ENCODE assay signal across 10 cellular contexts in the genomic region with DNA sequence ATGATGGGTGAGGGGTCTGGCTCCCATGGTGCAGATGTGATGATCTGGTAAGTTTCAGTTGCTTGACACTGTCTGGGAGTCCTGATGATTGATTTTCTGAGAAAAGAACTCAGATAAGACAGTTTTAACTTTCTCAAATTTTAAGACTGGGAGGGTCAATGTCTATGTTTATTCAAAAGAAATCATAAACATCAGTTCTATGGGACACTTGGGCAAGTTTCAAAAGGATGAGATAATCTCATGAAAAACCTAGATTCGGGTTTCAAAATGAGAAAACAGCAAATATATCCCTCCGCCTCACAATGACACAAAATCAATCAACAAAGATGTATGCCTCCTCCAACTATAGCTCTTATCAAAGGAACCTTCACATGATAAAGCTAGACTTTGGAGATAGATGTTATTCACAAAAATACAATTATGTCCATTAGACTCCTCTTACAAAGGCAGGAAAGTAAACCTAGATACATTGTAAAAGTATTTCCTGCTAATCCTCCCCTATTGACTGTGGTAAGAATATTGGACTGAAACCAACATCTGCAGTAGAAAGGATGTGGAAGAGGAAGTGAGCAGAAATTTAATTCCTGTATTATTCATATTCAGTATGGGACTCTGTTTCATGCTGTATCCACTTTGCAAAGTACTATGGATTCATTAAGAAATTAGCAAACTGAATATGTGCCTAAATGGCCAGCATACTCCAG. TPM values are rescaled to one million over a fixed set of nuclear protein-coding genes. Genes with fewer than 3 reads are reported as not detected.
DNase-seq lines count a peak whose midpoint lies in the region; ATAC-seq and TF ChIP-seq lines count a peak whose summit lies in the region.
"Had no signal": no experiment of that assay in that cellular context is flagged by ENCODE, and none has a peak within 500 bp of the region (broad histone marks: within the 10 kb centered on the region; RNA-seq: fewer than 3 reads in every experiment).

No MANE protein-coding gene starts in this region.

- H3K9me2 ChIP-seq in PC-9 (ENCODE audit: insufficient read depth) = no peaks in the 10 kb centered on the region

- CTCF ChIA-PET in PC-9 (lab: Charles Lee) = no interaction called here

- H3K36me3 Mint-ChIP-seq in neural progenitor cell = no peaks in the 10 kb centered on the region

- no peaks in the 10 kb centered on the region for H3K27me3 Mint-ChIP-seq in neural progenitor cell (ENCODE audit: insufficient read depth, low read depth)

- H3K27me3 ChIP-seq in neural progenitor cell (no peaks in the 10 kb centered on the region), PC-9 (ENCODE audit: insufficient read depth, low read depth) (no peaks in the 10 kb centered on the region), uterus (no peaks in the 10 kb centered on the region)

- no peaks in the 10 kb centered on the region for H3K4me1 ChIP-seq in neural progenitor cell
- H3K4me1 ChIP-seq in PC-9 (replicated peaks; ENCODE audit: insufficient read depth) = no peaks in the 10 kb centered on the region
- H3K4me1 ChIP-seq in uterus = no peaks in the 10 kb centered on the region

- POLR2A ChIA-PET in PC-9 (lab: Charles Lee; ENCODE audit: unreplicated experiment) = no interaction called here

- no peak overlapping the region for H3K27ac ChIP-seq in neural progenitor cell
- H3K27ac ChIP-seq in PC-9 = no peak overlapping the region
- H3K27ac ChIP-seq in uterus = no peak overlapping the region

- intact Hi-C loops in PC-9 (cut with micrococcal nuclease; ENCODE audit: unreplicated experiment) = no loop called here
- intact Hi-C loops in uterus (cut with DNase I; ENCODE audit: low total_unique reads) = no loop called here

- no peak overlapping the region for H3K4me3 ChIP-seq in cardiac fibroblast (replicated peaks in 1 of 2; ENCODE audit: low read depth in 2 of 2, low read length in 2 of 2)
- H3K4me3 ChIP-seq in neural progenitor cell = no peak overlapping the region
- H3K4me3 ChIP-seq in PC-9 = no peak overlapping the region
- H3K4me3 ChIP-seq in uterus = no peak overlapping the region

- ATAC-seq in GM18498 (IDR thresholded peaks at IDR 0.05; ENCODE audit: unreplicated experiment) (peak; percentile 93), GM21515 (IDR thresholded peaks at IDR 0.05; ENCODE audit: unreplicated experiment) (peak; percentile 96), HG03432 (IDR thresholded peaks at IDR 0.05; ENCODE audit: unreplicated experiment) (peak; percentile 96)

- H3K4me3 Mint-ChIP-seq in neural progenitor cell = no peak overlapping the region

- TF ChIP-seq CTCF in cardiac fibroblast (IDR thresholded peaks at IDR 0.05; ENCODE audit: low read depth, low read length) = no peak
- TF ChIP-seq CTCF in neural progenitor cell (IDR thresholded peaks at IDR 0.05) = no peak
- no peak for TF ChIP-seq CTCF in PC-9 (conservative IDR thresholded peaks at IDR 0.05)
- TF ChIP-seq CTCF in uterus (IDR thresholded peaks at IDR 0.05) = no peak

- H4K20me1 ChIP-seq in neural progenitor cell (ENCODE audit: low read depth) (no peaks in the 10 kb centered on the region), PC-9 (ENCODE audit: insufficient read depth) (no peaks in the 10 kb centered on the region)

- no peaks in the 10 kb centered on the region for H3K36me3 ChIP-seq in neural progenitor cell
- H3K36me3 ChIP-seq in PC-9 (ENCODE audit: low read depth) = no peaks in the 10 kb centered on the region
- H3K36me3 ChIP-seq in uterus = no peaks in the 10 kb centered on the region

- H3K4me1 Mint-ChIP-seq in neural progenitor cell = no peaks in the 10 kb centered on the region

- H3K9me3 ChIP-seq in neural progenitor cell (ENCODE audit: low read depth) = no peaks in the 10 kb centered on the region
- no peaks in the 10 kb centered on the region for H3K9me3 ChIP-seq in PC-9 (ENCODE audit: insufficient read depth, low read depth)
- no peaks in the 10 kb centered on the region for H3K9me3 ChIP-seq in uterus

- H3K9me3 Mint-ChIP-seq in neural progenitor cell = peaks cover 4% of the 10 kb centered on the region

- DNase-seq in cardiac fibroblast (ENCODE audit: low read depth in 2 of 2) = peak; percentile 63 to 68
- no peak for DNase-seq in neural progenitor cell (ENCODE audit: low spot score)
- no peak for DNase-seq in PC-9
- DNase-seq in uterus = no peak
- DNase-seq in cerebellar cortex (ENCODE audit: low spot score) = no peak
- DNase-seq: DND-41 had no signal

- H2AFZ ChIP-seq in neural progenitor cell (replicated peaks) = no peak overlapping the region
- no peak overlapping the region for H2AFZ ChIP-seq in PC-9

- H3F3A ChIP-seq in neural progenitor cell (ENCODE audit: low read depth) = no peaks in the 10 kb centered on the region
- H3F3A ChIP-seq in PC-9 (ENCODE audit: insufficient read depth, low read depth) = no peaks in the 10 kb centered on the region

- H3K79me2 ChIP-seq in neural progenitor cell (ENCODE audit: low read depth) (no peaks in the 10 kb centered on the region), PC-9 (ENCODE audit: low read depth) (no peaks in the 10 kb centered on the region)

- H3K9ac ChIP-seq in neural progenitor cell = no peak overlapping the region

- TF ChIP-seq POLR2A in uterus (IDR thresholded peaks at IDR 0.05) = no peak

- BruUV-seq in PC-9 (replicated peaks; lab: Mats Ljungman, UMichigan) = no TSS peak

- H3K27ac Mint-ChIP-seq in neural progenitor cell = no peak overlapping the region

- H3K4me2 ChIP-seq in neural progenitor cell (no peak overlapping the region), PC-9 (no peak overlapping the region)

RNA-seq across cellular contexts. Expression of a gene that starts 21.6 kb away (rescaled TPM):
- total RNA-seq in neural progenitor cell (ENCODE audit: low replicate concordance) (10.1 and 12.5 TPM in 2 replicates), PC-9 (2021) (21.8 and 34.2 TPM in 2 replicates), uterus (10 to 100 TPM in 2 of 4 donors, 1 to 10 TPM in 2; 2.0 to 20.7 (median 11.9) TPM)

RNA-seq across cellular contexts. Expression of a gene that starts 52.3 kb away (rescaled TPM):
- total RNA-seq in neural progenitor cell (ENCODE audit: low replicate concordance) (not detected in 2 replicates), PC-9 (2021) (not detected in 2 replicates), uterus (not detected)
- total RNA-seq: osteoblast had no signal

Comparison
In these comparisons a context has a peak if more than half of its experiments do, and no peak if none do; other contexts are left out.
1. DNase-seq: peak in cardiac fibroblast (2 of 2); none in neural progenitor cell (single experiment), PC-9 (0 of 2), uterus (0 of 2) and cerebellar cortex (single experiment).
2. Peak in every context shown above with its lines, with median percentiles within 50 percentile points of each other: ATAC-seq.